8 cellular contexts compared by ENCODE assay signal in genomic region chrX:154020500-154021115, GRCh38. TPM values are rescaled to one million over a fixed set of nuclear protein-coding genes. Genes with fewer than 3 reads are reported as not detected.
DNase-seq lines count a peak whose midpoint lies in the region; ATAC-seq, FAIRE-seq and TF ChIP-seq lines count a peak whose summit lies in the region.

No MANE protein-coding gene starts in this region.

- peaks cover 29% of the 10 kb centered on the region for H3K36me3 ChIP-seq in DOHH2 (ENCODE audit: control insufficient read depth, low read length)

- H3K27ac Mint-ChIP-seq in chondrocyte (ENCODE audit: unreplicated experiment) (peak overlapping the region; percentile 93), natural killer cell (peak overlapping the region; percentile 86 to 91)

- peaks cover 16% of the 10 kb centered on the region for H3K4me1 ChIP-seq in DOHH2 (ENCODE audit: control insufficient read depth, low read length)

- H3K79me2 ChIP-seq in DOHH2 (ENCODE audit: control insufficient read depth, low read length), result peaks cover 37% of the 10 kb centered on the region

- H3K4me3 Mint-ChIP-seq in chondrocyte (ENCODE audit: unreplicated experiment) (peak overlapping the region; percentile 69), natural killer cell (peak overlapping the region; percentile 81)

- FAIRE-seq in GM12892 (lab: Jason Lieb, UNC), result no peak

- intact Hi-C loops in natural killer cell (cut with micrococcal nuclease), result no loop called here

- no peaks in the 10 kb centered on the region for H3K9me3 Mint-ChIP-seq in chondrocyte (ENCODE audit: low read depth)
- H3K9me3 Mint-ChIP-seq in natural killer cell, result no peaks in the 10 kb centered on the region

- no peaks in the 10 kb centered on the region for H4K20me1 ChIP-seq in DOHH2 (ENCODE audit: control insufficient read depth, insufficient read depth, low read depth, low read length)

- H3K4me1 Mint-ChIP-seq in chondrocyte (ENCODE audit: low read depth), result peaks cover 21% of the 10 kb centered on the region
- peaks cover 0 to 6% of the 10 kb centered on the region in 2 donors for H3K4me1 Mint-ChIP-seq in natural killer cell

- TF ChIP-seq POLR2A in GM12892 (IDR thresholded peaks at IDR 0.05; ENCODE audit: low read depth, low read length), result no peak

- no peaks in the 10 kb centered on the region for H3F3A ChIP-seq in DOHH2 (ENCODE audit: control insufficient read depth, insufficient read depth)

- H3K9me3 ChIP-seq in DOHH2 (ENCODE audit: control insufficient read depth, insufficient read depth, low read length), result no peaks in the 10 kb centered on the region

- H3K27me3 Mint-ChIP-seq in chondrocyte (ENCODE audit: low read depth) (no peaks in the 10 kb centered on the region), natural killer cell (ENCODE audit: low read depth in 2 of 2) (no peaks in the 10 kb centered on the region)

- H3K36me3 Mint-ChIP-seq in chondrocyte (ENCODE audit: low read depth) (peaks cover 2% of the 10 kb centered on the region), natural killer cell (no peaks in the 10 kb centered on the region)

- H3K27ac ChIP-seq in DOHH2 (ENCODE audit: low read depth, low read length), result peak overlapping the region; percentile 61

- no peak for ATAC-seq in natural killer cell
- ATAC-seq in GM21515 (IDR thresholded peaks at IDR 0.05; ENCODE audit: unreplicated experiment), result no peak

- H3K9me2 ChIP-seq in DOHH2 (replicated peaks; ENCODE audit: control insufficient read depth, low read length), result no peaks in the 10 kb centered on the region

- DNase-seq in NCI-H69 (lab: John Stamatoyannopoulos, UW) (peak; percentile 12), chondrocyte (ENCODE audit: low spot score) (no peak), natural killer cell (no peak), inferior parietal cortex (ENCODE audit: extremely low spot score) (no peak), GM12892 (ENCODE audit: insufficient read length) (no peak), pons (ENCODE audit: low spot score) (no peak)

- peak overlapping the region; percentile 89 for H3K4me3 ChIP-seq in DOHH2 (ENCODE audit: low read length)

- TF ChIP-seq CTCF in DOHH2 (IDR thresholded peaks at IDR 0.05; ENCODE audit: low read depth, low read length, poor library complexity, severe bottlenecking), result no peak
- TF ChIP-seq CTCF in chondrocyte (IDR thresholded peaks at IDR 0.05), result no peak
- TF ChIP-seq CTCF in natural killer cell (IDR thresholded peaks at IDR 0.05), result no peak

- H3K27me3 ChIP-seq in DOHH2 (ENCODE audit: control insufficient read depth, low read length), result peaks cover 3% of the 10 kb centered on the region; the same call in 1 of the 2 replicates

- H3K4me2 ChIP-seq in DOHH2 (ENCODE audit: low read length), result peak overlapping the region; percentile 82

RNA-seq across cellular contexts. Expression of gene IRAK1, which starts 0.9 kb away (rescaled TPM):
- total RNA-seq in chondrocyte (88.0 to 113 TPM (median 104 TPM) in 3 replicates), natural killer cell (100 to 1,000 TPM in 2 of 3 donors, 10 to 100 TPM in 1; 87.5 to 114 (median 107) TPM)
- 25.9 TPM for polyA plus RNA-seq in GM12892 (2012; ENCODE audit: missing spikeins)

RNA-seq across cellular contexts. Expression of gene TMEM187, which starts 48.1 kb away (rescaled TPM):
- total RNA-seq in chondrocyte (12.3 to 20.3 TPM (median 18.3 TPM) in 3 replicates), natural killer cell (1 to 10 TPM; 1.2 to 4.3 (median 1.4) TPM)
- 2.2 TPM for polyA plus RNA-seq in GM12892 (2012; ENCODE audit: missing spikeins)

RNA-seq across cellular contexts. Expression of gene HCFC1, which starts 49.0 kb away (rescaled TPM):
- total RNA-seq in chondrocyte, result 60.1 to 89.9 TPM (median 67.2 TPM) in 3 replicates
- total RNA-seq in natural killer cell, result 10 to 100 TPM; 65.2 to 76.7 (median 67.5) TPM
- polyA plus RNA-seq in GM12892 (2012; ENCODE audit: missing spikeins), result 13.3 TPM
